Comparison of ENCODE assay signal across 8 cellular contexts in the genomic region with DNA sequence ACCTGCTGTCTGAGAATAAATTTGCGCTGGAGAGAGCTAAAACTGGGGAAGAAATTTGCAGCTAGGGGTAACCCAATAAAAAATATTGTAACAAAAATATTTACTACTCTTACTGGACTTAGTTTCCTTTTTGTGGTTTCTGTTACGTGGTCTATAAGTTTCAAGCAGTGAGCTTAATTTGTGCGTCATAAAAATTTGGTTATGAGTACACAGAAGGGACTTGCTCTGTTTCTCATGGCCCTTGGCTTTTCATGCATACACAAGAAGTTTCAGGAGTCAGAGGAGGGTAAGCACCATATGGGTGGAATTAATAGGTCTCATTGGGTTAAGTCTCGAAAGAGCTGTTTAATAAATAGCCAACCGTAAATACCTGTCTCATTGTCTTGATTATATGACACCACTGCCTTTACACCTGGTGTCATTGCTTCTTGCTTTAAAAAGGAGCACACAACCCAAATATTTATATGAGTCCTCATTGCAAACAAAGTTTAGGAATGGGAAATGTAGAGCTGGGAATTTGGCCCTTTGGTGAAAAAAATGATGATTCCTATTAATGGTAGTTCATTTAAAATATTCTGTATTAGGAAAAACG. TPM values are rescaled to one million over a fixed set of nuclear protein-coding genes. Genes with fewer than 3 reads are reported as not detected.
DNase-seq lines count a peak whose midpoint lies in the region; ATAC-seq and TF ChIP-seq lines count a peak whose summit lies in the region.

No MANE protein-coding gene starts in this region.

- in situ Hi-C loops in astrocyte of the spinal cord (cut with HindIII; ENCODE audit: low sequenced_read_pairs) = no loop called here

- no peaks in the 10 kb centered on the region for H3K27me3 ChIP-seq in mononuclear cell (ENCODE audit: insufficient read depth, low read length)

- TF ChIP-seq CTCF in astrocyte of the spinal cord (IDR thresholded peaks at IDR 0.05; ENCODE audit: low read depth, low read length) = no peak

- peaks cover 75% of the 10 kb centered on the region for H3K4me1 ChIP-seq in mononuclear cell (ENCODE audit: insufficient read depth, low read length)

- H3K4me3 ChIP-seq in astrocyte of the spinal cord (ENCODE audit: low read depth, low read length) (peak overlapping the region; percentile 95), mononuclear cell (ENCODE audit: low read length) (peak overlapping the region; percentile 90)

- peak; percentile 72 for DNase-seq in ELR (ENCODE audit: low read depth)
- peak; percentile 55 for DNase-seq in astrocyte of the spinal cord (ENCODE audit: low read depth, low spot score)
- DNase-seq in mesenteric fat pad (ENCODE audit: low spot score) = no peak
- DNase-seq in DMS153 (lab: John Stamatoyannopoulos, UW) = no peak
- no peak for DNase-seq in hippocampal formation (lab: John Stamatoyannopoulos, UW)

- H3K9me3 ChIP-seq in mononuclear cell (ENCODE audit: low read depth, low read length) = no peaks in the 10 kb centered on the region

- peak; percentile 70 for ATAC-seq in GM19468 (IDR thresholded peaks at IDR 0.05; ENCODE audit: extremely low read depth, unreplicated experiment)
- peak; percentile 61 for ATAC-seq in HG03520 (IDR thresholded peaks at IDR 0.05; ENCODE audit: unreplicated experiment)

RNA-seq across cellular contexts. Expression of a gene that starts 1.9 kb away (rescaled TPM):
- total RNA-seq in mononuclear cell (232 TPM), mesenteric fat pad (69.8 TPM)

Comparison
In these comparisons a context has a peak if more than half of its experiments do, and no peak if none do; other contexts are left out.
1. DNase-seq: peak in ELR (single experiment) and astrocyte of the spinal cord (single experiment); none in mesenteric fat pad (single experiment), DMS153 (single experiment) and hippocampal formation (0 of 2).